24 cellular contexts compared by ENCODE assay signal in genomic region chr7:130436253-130436652, GRCh38. TPM values are rescaled to one million over a fixed set of nuclear protein-coding genes. Genes with fewer than 3 reads are reported as not detected.
"Had no signal": no experiment of that assay in that cellular context is flagged by ENCODE, and none has a peak within 500 bp of the region (broad histone marks: within the 10 kb centered on the region; RNA-seq: fewer than 3 reads in every experiment).

No MANE protein-coding gene starts in this region.

- H3K27ac ChIP-seq: coronary artery, heart left ventricle, neural progenitor cell, pancreas had no signal

- H3K4me2 ChIP-seq: neural progenitor cell had no signal

- H3K36me3 Mint-ChIP-seq: natural killer cell had no signal

- H3K27me3 Mint-ChIP-seq: progenitor cell of endocrine pancreas had no signal

- H2AFZ ChIP-seq: neural progenitor cell had no signal

- H3K4me3 Mint-ChIP-seq: natural killer cell, neural progenitor cell had no signal

- ATAC-seq: esophagus mucosa, heart left ventricle, left colon, left ventricle myocardium superior, mucosa of descending colon, natural killer cell, pancreas, right cardiac atrium had no signal

- H3K27me3 ChIP-seq: heart left ventricle, neural progenitor cell, pancreas had no signal

- H3K27ac Mint-ChIP-seq: natural killer cell, neural progenitor cell had no signal

- H3K9ac ChIP-seq: neural progenitor cell had no signal

- H3K9me3 ChIP-seq: heart left ventricle, mucosa of descending colon, pancreas had no signal

- H3K36me3 ChIP-seq: heart left ventricle, neural progenitor cell, pancreas had no signal

- H3K4me3 ChIP-seq: coronary artery, heart left ventricle, lung, mucosa of descending colon, neural progenitor cell, pancreas had no signal

- H3K9me3 Mint-ChIP-seq: natural killer cell had no signal

- DNase-seq: effector CD8-positive, alpha-beta T cell; heart left ventricle; hippocampal formation; left colon; left ventricle myocardium superior; mesendoderm; mucosa of descending colon; natural killer cell; nucleus accumbens; pancreas; right cardiac atrium; small intestine; stimulated activated CD4-positive, alpha-beta T cell treated with anti-CD3 and anti-CD28 coated beads, Interleukin-12 subunit alpha, Interleukin-12 subunit beta, amount 100 ng/mL, for 4 hours; stimulated activated naive CD4-positive, alpha-beta T cell treated with Interleukin-2 at 50 U/mL for 16 hours; trophoblast cell had no signal

RNA-seq across cellular contexts. Expression of gene CPA1, which starts 56.0 kb away (rescaled TPM):
- total RNA-seq: dermis microvascular lymphatic vessel endothelial cell, esophagus mucosa, frontal cortex, glomerular endothelial cell, kidney epithelial cell, left ventricle myocardium superior, mucosa of descending colon, natural killer cell had no signal
